Comparison of ENCODE assay signal across 7 cellular contexts in genomic region chr1:44609412-44609767, GRCh38.
A peak's percentile ranks its signal among the peaks of the same experiment; 100 is the strongest.
DNase-seq lines count a peak whose midpoint lies in the region; ATAC-seq and TF ChIP-seq lines count a peak whose summit lies in the region.

No MANE protein-coding gene starts in this region.

- no peaks in the 10 kb centered on the region for H3K27me3 ChIP-seq in ascending aorta
- no peaks in the 10 kb centered on the region for H3K27me3 ChIP-seq in testis

- H3K4me3 ChIP-seq in ascending aorta, result no peak overlapping the region
- H3K4me3 ChIP-seq in testis, result no peak overlapping the region

- H3K36me3 ChIP-seq in ascending aorta, result no peaks in the 10 kb centered on the region
- no peaks in the 10 kb centered on the region for H3K36me3 ChIP-seq in testis (ENCODE audit: low read depth, missing control alignments)

- H3K27ac ChIP-seq in ascending aorta, result no peak overlapping the region
- H3K27ac ChIP-seq in testis, result no peak overlapping the region

- intact Hi-C loops in ascending aorta (cut with DNase I) (loop anchor here (1.0 kb wide), 1 partner anchor 43 kb away; no protein-coding TSS in a partner anchor), testis (cut with DNase I; ENCODE audit: low total_unique reads) (no loop called here)

- 36 to 60% methylated on average over 7 to 10 of the region's 10 CpGs for WGBS in testis, 2 donors

- H3K4me1 ChIP-seq in ascending aorta, result no peaks in the 10 kb centered on the region
- H3K4me1 ChIP-seq in testis, result no peaks in the 10 kb centered on the region

- peak; percentile 63 for TF ChIP-seq CTCF in GM12873 (IDR thresholded peaks at IDR 0.05; ENCODE audit: insufficient read depth, low read depth, low read length, missing control alignments)
- peak; percentile 50 to 63 (median 52) for TF ChIP-seq CTCF in ascending aorta (IDR thresholded peaks at IDR 0.05)
- TF ChIP-seq CTCF in testis (IDR thresholded peaks at IDR 0.05), result peak in 1 of 3 experiments; percentile 16

- H3K9me3 ChIP-seq in ascending aorta (no peaks in the 10 kb centered on the region), testis (no peaks in the 10 kb centered on the region)

- no peak for TF ChIP-seq POLR2A in testis (IDR thresholded peaks at IDR 0.05)

- ATAC-seq in esophagus mucosa (no peak), HG02759 (IDR thresholded peaks at IDR 0.05; ENCODE audit: unreplicated experiment) (no peak)

- DNase-seq in NCI-H69 (lab: John Stamatoyannopoulos, UW) (peak; percentile 63), ascending aorta (ENCODE audit: low spot score in 2 of 2) (peak in 1 of 2 donors; percentile 68), islet precursor cell (peak; percentile 79), testis (peak; percentile 59)
